Comparison of ENCODE assay signal across 8 cellular contexts in genomic region chr6:1624848-1625341, GRCh38. TPM values are rescaled to one million over a fixed set of nuclear protein-coding genes. Genes with fewer than 3 reads are reported as not detected.
DNase-seq lines count a peak whose midpoint lies in the region; ATAC-seq and TF ChIP-seq lines count a peak whose summit lies in the region.

No MANE protein-coding gene starts in this region.

- peak; percentile 73 for DNase-seq in AG08396 (ENCODE audit: low spot score)
- no peak for DNase-seq in choroid plexus epithelial cell (ENCODE audit: low read depth)
- peak; percentile 55 to 81 for DNase-seq in tibial artery
- DNase-seq in NCI-H146 treated with DMSO at 0.1 percent for 48 hours (lab: John Stamatoyannopoulos, UW; ENCODE audit: unreplicated experiment): no peak

- H3K9me3 ChIP-seq in liver (ENCODE audit: control insufficient read depth in 4 of 4, low read length in 3 of 4): no peaks in the 10 kb centered on the region
- H3K9me3 ChIP-seq in tibial artery: no peaks in the 10 kb centered on the region

- H3K27ac ChIP-seq in liver (ENCODE audit: low read depth in 1 of 2, low read length in 2 of 2): no peak overlapping the region
- H3K27ac ChIP-seq in tibial artery: peak overlapping the region; percentile 91 to 98

- ATAC-seq in HG02852 (IDR thresholded peaks at IDR 0.05; ENCODE audit: unreplicated experiment): peak; percentile 37
- ATAC-seq in HG03108 (IDR thresholded peaks at IDR 0.05; ENCODE audit: unreplicated experiment): no peak
- ATAC-seq in HG03135 (IDR thresholded peaks at IDR 0.05; ENCODE audit: unreplicated experiment): no peak

- 11% methylated on average over 41 of the region's 41 CpGs for WGBS in liver

- H3K27me3 ChIP-seq in liver (ENCODE audit: control insufficient read depth in 4 of 4, insufficient read depth in 4 of 4, low read length in 3 of 4) (peaks cover 0 to 13% (median 8%) of the 10 kb centered on the region in 4 donors), tibial artery (no peaks in the 10 kb centered on the region)

- TF ChIP-seq CTCF in choroid plexus epithelial cell (conservative IDR thresholded peaks at IDR 0.05; ENCODE audit: low read depth, low read length): no peak
- no peak for TF ChIP-seq CTCF in liver (IDR thresholded peaks at IDR 0.05; ENCODE audit: low read depth, low read length, missing input control)
- TF ChIP-seq CTCF in tibial artery (IDR thresholded peaks at IDR 0.05): no peak

- peak overlapping the region; percentile 54 for H3K4me3 ChIP-seq in choroid plexus epithelial cell (ENCODE audit: low read depth, low read length)
- peak overlapping the region; percentile 55 to 66 (median 62) for H3K4me3 ChIP-seq in liver (ENCODE audit: low read depth in 1 of 3, low read length in 3 of 3)
- H3K4me3 ChIP-seq in tibial artery: peak overlapping the region; percentile 59 to 91

- intact Hi-C loops in tibial artery (cut with DNase I; ENCODE audit: low total_unique reads): no loop called here

- H3K4me1 ChIP-seq in liver (ENCODE audit: control insufficient read depth in 4 of 4, insufficient read depth in 4 of 4, low read length in 3 of 4): peaks cover 3 to 23% (median 8%) of the 10 kb centered on the region in 4 donors
- H3K4me1 ChIP-seq in tibial artery: peaks cover 0 to 68% (median 38%) of the 10 kb centered on the region in 4 donors

- H3K9ac ChIP-seq in liver (ENCODE audit: low read depth in 1 of 2, low read length in 2 of 2): no peak overlapping the region

- no peak for TF ChIP-seq RAD21 in liver (IDR thresholded peaks at IDR 0.05)

- H3K36me3 ChIP-seq in liver (ENCODE audit: control insufficient read depth in 4 of 4, insufficient read depth in 3 of 4, low read depth in 1 of 4, low read length in 3 of 4): peaks cover 0 to 2% (median 0%) of the 10 kb centered on the region in 4 donors
- H3K36me3 ChIP-seq in tibial artery: no peaks in the 10 kb centered on the region

TF ChIP-seq in liver, 16 proteins besides CTCF, POLR2A, EP300 and RAD21:
- TF ChIP-seq RXRA (IDR thresholded peaks at IDR 0.05) (no peak), SP1 (IDR thresholded peaks at IDR 0.05) (no peak), FOXA1 (IDR thresholded peaks at IDR 0.05) (no peak), GABPA (IDR thresholded peaks at IDR 0.05 in 1 of 2, conservative IDR thresholded peaks at IDR 0.05 in 1 of 2) (no peak), TAF1 (conservative IDR thresholded peaks at IDR 0.05) (no peak), NR2F2 (IDR thresholded peaks at IDR 0.05) (no peak), HNF4A (conservative IDR thresholded peaks at IDR 0.05) (no peak), YY1 (IDR thresholded peaks at IDR 0.05) (no peak), FOXA2 (IDR thresholded peaks at IDR 0.05) (no peak), HNF4G (IDR thresholded peaks at IDR 0.05) (no peak), ZBTB33 (IDR thresholded peaks at IDR 0.05) (no peak), JUND (IDR thresholded peaks at IDR 0.05) (no peak), EGR1 (IDR thresholded peaks at IDR 0.05; ENCODE audit: low read depth in 2 of 2) (no peak)
- TF ChIP-seq, protein P1, sequence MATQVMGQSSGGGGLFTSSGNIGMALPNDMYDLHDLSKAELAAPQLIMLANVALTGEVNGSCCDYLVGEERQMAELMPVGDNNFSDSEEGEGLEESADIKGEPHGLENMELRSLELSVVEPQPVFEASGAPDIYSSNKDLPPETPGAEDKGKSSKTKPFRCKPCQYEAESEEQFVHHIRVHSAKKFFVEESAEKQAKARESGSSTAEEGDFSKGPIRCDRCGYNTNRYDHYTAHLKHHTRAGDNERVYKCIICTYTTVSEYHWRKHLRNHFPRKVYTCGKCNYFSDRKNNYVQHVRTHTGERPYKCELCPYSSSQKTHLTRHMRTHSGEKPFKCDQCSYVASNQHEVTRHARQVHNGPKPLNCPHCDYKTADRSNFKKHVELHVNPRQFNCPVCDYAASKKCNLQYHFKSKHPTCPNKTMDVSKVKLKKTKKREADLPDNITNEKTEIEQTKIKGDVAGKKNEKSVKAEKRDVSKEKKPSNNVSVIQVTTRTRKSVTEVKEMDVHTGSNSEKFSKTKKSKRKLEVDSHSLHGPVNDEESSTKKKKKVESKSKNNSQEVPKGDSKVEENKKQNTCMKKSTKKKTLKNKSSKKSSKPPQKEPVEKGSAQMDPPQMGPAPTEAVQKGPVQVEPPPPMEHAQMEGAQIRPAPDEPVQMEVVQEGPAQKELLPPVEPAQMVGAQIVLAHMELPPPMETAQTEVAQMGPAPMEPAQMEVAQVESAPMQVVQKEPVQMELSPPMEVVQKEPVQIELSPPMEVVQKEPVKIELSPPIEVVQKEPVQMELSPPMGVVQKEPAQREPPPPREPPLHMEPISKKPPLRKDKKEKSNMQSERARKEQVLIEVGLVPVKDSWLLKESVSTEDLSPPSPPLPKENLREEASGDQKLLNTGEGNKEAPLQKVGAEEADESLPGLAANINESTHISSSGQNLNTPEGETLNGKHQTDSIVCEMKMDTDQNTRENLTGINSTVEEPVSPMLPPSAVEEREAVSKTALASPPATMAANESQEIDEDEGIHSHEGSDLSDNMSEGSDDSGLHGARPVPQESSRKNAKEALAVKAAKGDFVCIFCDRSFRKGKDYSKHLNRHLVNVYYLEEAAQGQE (IDR thresholded peaks at IDR 0.05): no peak
- TF ChIP-seq, protein P2, sequence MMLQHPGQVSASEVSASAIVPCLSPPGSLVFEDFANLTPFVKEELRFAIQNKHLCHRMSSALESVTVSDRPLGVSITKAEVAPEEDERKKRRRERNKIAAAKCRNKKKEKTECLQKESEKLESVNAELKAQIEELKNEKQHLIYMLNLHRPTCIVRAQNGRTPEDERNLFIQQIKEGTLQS (IDR thresholded peaks at IDR 0.05): no peak
- TF ChIP-seq, protein P3, sequence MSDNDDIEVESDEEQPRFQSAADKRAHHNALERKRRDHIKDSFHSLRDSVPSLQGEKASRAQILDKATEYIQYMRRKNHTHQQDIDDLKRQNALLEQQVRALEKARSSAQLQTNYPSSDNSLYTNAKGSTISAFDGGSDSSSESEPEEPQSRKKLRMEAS (IDR thresholded peaks at IDR 0.05): no peak

RNA-seq across cellular contexts. Expression of gene FOXC1, which starts 15.2 kb away (rescaled TPM):
- under 1 TPM; 0.09 to 0.33 TPM for total RNA-seq in liver
- under 1 TPM; 0.08 to 0.20 TPM for polyA plus RNA-seq in liver

Comparison
In these comparisons a context has a peak if more than half of its experiments do, and no peak if none do; other contexts are left out.
1. DNase-seq: peak in AG08396 (single experiment) and tibial artery (2 of 2); none in choroid plexus epithelial cell (single experiment) and NCI-H146 treated with DMSO at 0.1 percent for 48 hours (single experiment).
2. H3K27ac ChIP-seq: peak in tibial artery (2 of 2); none in liver (0 of 2).
3. Peak in every context shown above with its lines, with median percentiles within 50 percentile points of each other: H3K4me3 ChIP-seq.